In genomic region chr1:217333939-217334338, GRCh38 we compare ENCODE assay signal across 8 cellular contexts.
DNase-seq lines count a peak whose midpoint lies in the region; ATAC-seq and TF ChIP-seq lines count a peak whose summit lies in the region.

No MANE protein-coding gene starts in this region.

- CTCF ChIA-PET in AG04450 (lab: Charles Lee) = interaction anchor here (0.6 to 1.5 kb wide), 12 partner anchors 10 to 593 kb away, joined by 3 to 5 read pairs (median 3); no protein-coding TSS in a partner anchor

- no peak overlapping the region for H3K27ac ChIP-seq in AG04450 (ENCODE audit: low read depth, low read length)
- H3K27ac ChIP-seq in endodermal cell (ENCODE audit: low read depth, low read length) = no peak overlapping the region
- no peak overlapping the region for H3K27ac ChIP-seq in psoas muscle

- H3K4me3 ChIP-seq in AG04450 (ENCODE audit: low read depth, low read length) (no peak overlapping the region), endodermal cell (ENCODE audit: low read length) (no peak overlapping the region), psoas muscle (no peak overlapping the region)

- H3K9ac ChIP-seq in endodermal cell (ENCODE audit: extremely low read depth, low read length, poor library complexity, severe bottlenecking) = no peak overlapping the region

- H3K36me3 ChIP-seq in endodermal cell (ENCODE audit: control insufficient read depth, insufficient read depth, low read length) = no peaks in the 10 kb centered on the region
- no peaks in the 10 kb centered on the region for H3K36me3 ChIP-seq in psoas muscle (ENCODE audit: insufficient read depth in 1 of 2, low read depth in 1 of 2)

- H3K4me1 ChIP-seq in endodermal cell (ENCODE audit: control insufficient read depth, insufficient read depth, low read length) = no peaks in the 10 kb centered on the region
- no peaks in the 10 kb centered on the region for H3K4me1 ChIP-seq in psoas muscle

- intact Hi-C loops in psoas muscle (cut with DNase I) = no loop called here

- H3K36me3 Mint-ChIP-seq in endodermal cell (ENCODE audit: low read depth) = peaks cover 4% of the 10 kb centered on the region

- peaks cover 4% of the 10 kb centered on the region for H3K4me1 Mint-ChIP-seq in endodermal cell

- WGBS in endodermal cell (ENCODE audit: insufficient coverage in 1 of 2, insufficient read length in 1 of 2), 2 experiments = 59 to 79% methylated on average over 3 to 6 of the region's 6 CpGs
- 54 to 58% (median 56%) methylated on average over 6 of the region's 6 CpGs for WGBS in psoas muscle, 3 donors

- DNase-seq in AG04450 (ENCODE audit: low read depth, low spot score) = no peak
- DNase-seq in NCI-H69 (lab: John Stamatoyannopoulos, UW) = peak; percentile 72
- peak; percentile 90 for DNase-seq in endodermal cell
- DNase-seq in psoas muscle = no peak
- no peak for DNase-seq in NCI-H128 (lab: John Stamatoyannopoulos, UW; ENCODE audit: unreplicated experiment)
- no peak for DNase-seq in NK-92 treated with Interleukin-12 subunit alpha and Interleukin-12 subunit beta, amount 100 ng/mL, for 24 hours (lab: John Stamatoyannopoulos, UW)

- no peak overlapping the region for H3K4me3 Mint-ChIP-seq in endodermal cell

- ATAC-seq in GM18499 (IDR thresholded peaks at IDR 0.05; ENCODE audit: insufficient read depth, unreplicated experiment) (peak; percentile 63), HG02973 (IDR thresholded peaks at IDR 0.05; ENCODE audit: unreplicated experiment) (peak; percentile 70), psoas muscle (no peak)

- H3K9me3 Mint-ChIP-seq in endodermal cell = peaks cover 20% of the 10 kb centered on the region

- TF ChIP-seq CTCF in AG04450 (IDR thresholded peaks at IDR 0.05; ENCODE audit: low read depth, low read length) (peak; percentile 75), endodermal cell (conservative IDR thresholded peaks at IDR 0.05) (peak; percentile 89), psoas muscle (IDR thresholded peaks at IDR 0.05) (peak; percentile 35)

- H3K9me3 ChIP-seq in AG04450 (ENCODE audit: control insufficient read depth, insufficient read depth, low read length) (peaks cover 3% of the 10 kb centered on the region; the same call in 1 of the 2 replicates), endodermal cell (ENCODE audit: control insufficient read depth, low read length) (peaks cover 22% of the 10 kb centered on the region), psoas muscle (no peaks in the 10 kb centered on the region)

- H3K27ac Mint-ChIP-seq in endodermal cell = no peak overlapping the region

- POLR2A ChIA-PET in AG04450 (lab: Yijun Ruan, JAX) = no interaction called here

- peaks cover 8% of the 10 kb centered on the region for H3K27me3 Mint-ChIP-seq in endodermal cell (ENCODE audit: insufficient read depth)

- no peaks in the 10 kb centered on the region for H3K27me3 ChIP-seq in AG04450 (ENCODE audit: control insufficient read depth, insufficient read depth, low read length)
- peaks cover 29% of the 10 kb centered on the region for H3K27me3 ChIP-seq in endodermal cell (ENCODE audit: control insufficient read depth, insufficient read depth, low read length, poor library complexity, severe bottlenecking)
- no peaks in the 10 kb centered on the region for H3K27me3 ChIP-seq in psoas muscle (ENCODE audit: insufficient read depth in 3 of 3, low read length in 2 of 3)

Comparison
In these comparisons a context has a peak if more than half of its experiments do, and no peak if none do; other contexts are left out.
1. DNase-seq: peak in NCI-H69 (single experiment) and endodermal cell (single experiment); none in AG04450 (single experiment), psoas muscle (0 of 2), NCI-H128 (single experiment) and NK-92 treated with Interleukin-12 subunit alpha and Interleukin-12 subunit beta, amount 100 ng/mL, for 24 hours (single experiment).
2. CTCF ChIP-seq: peak in every context shown above with its lines; median percentile 89 in endodermal cell; 75 in AG04450; 35 in psoas muscle.
3. ATAC-seq: peak in GM18499 (single experiment) and HG02973 (single experiment); none in psoas muscle (0 of 4).